15 cellular contexts compared by ENCODE assay signal in genomic region chr10:34687434-34688205, GRCh38.
A peak's percentile ranks its signal among the peaks of the same experiment; 100 is the strongest.
DNase-seq lines count a peak whose midpoint lies in the region; ATAC-seq and TF ChIP-seq lines count a peak whose summit lies in the region.
"Had no signal": no experiment of that assay in that cellular context is flagged by ENCODE, and none has a peak within 500 bp of the region (broad histone marks: within the 10 kb centered on the region; RNA-seq: fewer than 3 reads in every experiment).

No MANE protein-coding gene starts in this region.

- POLR2A ChIA-PET in HEK293 (lab: Yijun Ruan, JAX) = no interaction called here

- H3K27me3 Mint-ChIP-seq in nephron (ENCODE audit: low read depth) = no peaks in the 10 kb centered on the region
- peaks cover 0 to 5% of the 10 kb centered on the region in 2 donors for H3K27me3 Mint-ChIP-seq in natural killer cell (ENCODE audit: low read depth in 2 of 2)
- H3K27me3 Mint-ChIP-seq: activated naive CD4-positive, alpha-beta T cell treated with anti-CD3 and anti-CD28 coated beads, Interleukin-2, amount 50 U/mL, for 24 hours had no signal

- H3K4me1 Mint-ChIP-seq in nephron (peaks cover 33% of the 10 kb centered on the region), natural killer cell (no peaks in the 10 kb centered on the region)
- H3K4me1 Mint-ChIP-seq: activated CD4-positive, alpha-beta T cell treated with anti-CD3 and anti-CD28 coated beads, Interleukin-2, amount 10 ng/mL, durations not matched to agents 7 days and 5 days; activated naive CD4-positive, alpha-beta T cell treated with anti-CD3 and anti-CD28 coated beads, Interleukin-2, amount 50 U/mL, for 24 hours had no signal

- CTCF ChIA-PET in HEK293 (lab: Yijun Ruan, JAX) = interaction anchor here (1.8 kb wide), 1 partner anchor 45 kb away, joined by 7 read pairs; no protein-coding TSS in a partner anchor

- no peak overlapping the region for H3K4me3 Mint-ChIP-seq in nephron
- no peak overlapping the region for H3K4me3 Mint-ChIP-seq in natural killer cell
- H3K4me3 Mint-ChIP-seq: activated CD4-positive, alpha-beta T cell treated with anti-CD3 and anti-CD28 coated beads, Interleukin-2, amount 10 ng/mL, durations not matched to agents 7 days and 5 days; activated naive CD4-positive, alpha-beta T cell treated with anti-CD3 and anti-CD28 coated beads, Interleukin-2, amount 50 U/mL, for 24 hours had no signal

- TF ChIP-seq CTCF in HEK293 (tag by site-specific recombination; IDR thresholded peaks at IDR 0.05) (no peak), fibroblast of pulmonary artery (IDR thresholded peaks at IDR 0.05; ENCODE audit: low read length, missing control alignments) (no peak), nephron (IDR thresholded peaks at IDR 0.05; ENCODE audit: unreplicated experiment in 3 of 3) (no peak), natural killer cell (IDR thresholded peaks at IDR 0.05) (no peak)

- H3K4me1 ChIP-seq in HEK293 (ENCODE audit: control insufficient read depth, insufficient read depth, low read length) = peaks cover 23% of the 10 kb centered on the region

- no peaks in the 10 kb centered on the region for H3K9me3 ChIP-seq in HEK293 (ENCODE audit: control insufficient read depth, insufficient read depth, low read depth, low read length)
- H3K9me3 ChIP-seq: SJCRH30 had no signal

- peaks cover 19% of the 10 kb centered on the region for H3K36me3 Mint-ChIP-seq in nephron (ENCODE audit: low read depth)
- H3K36me3 Mint-ChIP-seq in natural killer cell = no peaks in the 10 kb centered on the region
- H3K36me3 Mint-ChIP-seq: activated naive CD4-positive, alpha-beta T cell treated with anti-CD3 and anti-CD28 coated beads, Interleukin-2, amount 50 U/mL, for 24 hours had no signal

- H3K4me3 ChIP-seq in HEK293 (ENCODE audit: low read depth, low read length) = no peak overlapping the region
- H3K4me3 ChIP-seq in fibroblast of pulmonary artery (replicated peaks; ENCODE audit: low read depth, low read length) = no peak overlapping the region
- H3K4me3 ChIP-seq: SJCRH30 had no signal

- peaks cover 0 to 3% of the 10 kb centered on the region in 2 experiments; a peak in 1 of 3 replicates for H3K36me3 ChIP-seq in HEK293 (ENCODE audit: control insufficient read depth in 2 of 2, insufficient read depth in 1 of 2, low read length in 2 of 2)
- H3K36me3 ChIP-seq: SJCRH30 had no signal

- DNase-seq in RKO (ENCODE audit: low spot score) = peak; percentile 29
- peak; percentile 63 for DNase-seq in fibroblast of pulmonary artery (ENCODE audit: low read depth)
- DNase-seq in natural killer cell = no peak
- DNase-seq in posterior cingulate gyrus = no peak
- DNase-seq: activated CD4-positive, alpha-beta T cell treated with anti-CD3 and anti-CD28 coated beads, Interleukin-2, amount 10 ng/mL, durations not matched to agents 7 days and 5 days; C1 segment of cervical spinal cord; caudate nucleus; NCI-H2081 treated with DMSO at 0.1 percent for 48 hours; substantia nigra had no signal

- intact Hi-C loops in natural killer cell (cut with micrococcal nuclease) = no loop called here
- intact Hi-C loops in posterior cingulate gyrus (cut with DNase I) = no loop called here

- 0 out of 2 replicates have a peak overlapping the region, but pooled peaks have one; percentile 58 for H3K27ac ChIP-seq in HEK293 (ENCODE audit: extremely low read depth, low read depth, low read length)
- H3K27ac ChIP-seq: SJCRH30 had no signal

- ATAC-seq in natural killer cell (no peak), HG03095 (IDR thresholded peaks at IDR 0.05; ENCODE audit: unreplicated experiment) (no peak), HG03196 (IDR thresholded peaks at IDR 0.05; ENCODE audit: unreplicated experiment) (no peak)

- H3K9me3 Mint-ChIP-seq in nephron (peaks cover 3% of the 10 kb centered on the region), natural killer cell (no peaks in the 10 kb centered on the region)
- H3K9me3 Mint-ChIP-seq: activated CD4-positive, alpha-beta T cell treated with anti-CD3 and anti-CD28 coated beads, Interleukin-2, amount 10 ng/mL, durations not matched to agents 7 days and 5 days; activated naive CD4-positive, alpha-beta T cell treated with anti-CD3 and anti-CD28 coated beads, Interleukin-2, amount 50 U/mL, for 24 hours had no signal

- H3K27ac Mint-ChIP-seq in nephron = peak overlapping the region; percentile 11 to 52 (median 13)
- H3K27ac Mint-ChIP-seq in natural killer cell = no peak overlapping the region
- H3K27ac Mint-ChIP-seq: activated CD4-positive, alpha-beta T cell treated with anti-CD3 and anti-CD28 coated beads, Interleukin-2, amount 10 ng/mL, durations not matched to agents 7 days and 5 days; activated naive CD4-positive, alpha-beta T cell treated with anti-CD3 and anti-CD28 coated beads, Interleukin-2, amount 50 U/mL, for 24 hours had no signal

TF ChIP-seq in HEK293, 187 proteins besides CTCF, POLR2A, EP300 and RAD21 (continues in another document):
- TF ChIP-seq ZNF223 (tag by site-specific recombination; IDR thresholded peaks at IDR 0.05) (no peak), ZFP37 (tag by site-specific recombination; IDR thresholded peaks at IDR 0.05) (no peak), PRDM1 (tag by site-specific recombination; IDR thresholded peaks at IDR 0.05) (0 out of 2 replicates have a peak, but pooled peaks have one; percentile 34), SETDB1 (IDR thresholded peaks at IDR 0.05; ENCODE audit: insufficient read length, low read length) (no peak), PATZ1 (tag by site-specific recombination; IDR thresholded peaks at IDR 0.05) (no peak), PRDM10 (tag by site-specific recombination; IDR thresholded peaks at IDR 0.05) (0 out of 2 replicates have a peak, but pooled peaks have one; percentile 13), ZNF600 (tag by site-specific recombination; IDR thresholded peaks at IDR 0.05) (peak; percentile 68; the same call in 1 of the 2 replicates), PBX3 (CRISPR knock-in tag; IDR thresholded peaks at IDR 0.05) (no peak), ZBTB17 (tag by site-specific recombination; IDR thresholded peaks at IDR 0.05) (no peak), ZNF558 (tag by site-specific recombination; IDR thresholded peaks at IDR 0.05) (no peak), HOXA7 (CRISPR knock-in tag; IDR thresholded peaks at IDR 0.05; ENCODE audit: borderline replicate concordance) (no peak), TCF7L2 (IDR thresholded peaks at IDR 0.05; ENCODE audit: borderline replicate concordance, low read depth, low read length) (no peak), ZEB2 (tag by site-specific recombination; IDR thresholded peaks at IDR 0.05) (peak; percentile 49; the same call in 1 of the 2 replicates), GLI4 (tag by site-specific recombination; IDR thresholded peaks at IDR 0.05) (no peak)

Comparison
In these comparisons a context has a peak if more than half of its experiments do, and no peak if none do; other contexts are left out.
1. DNase-seq: peak in RKO (single experiment) and fibroblast of pulmonary artery (single experiment); none in natural killer cell (single experiment) and posterior cingulate gyrus (0 of 10).
2. H3K27ac Mint-ChIP-seq: peak in nephron (3 of 3); none in natural killer cell (0 of 2).